In the genomic region with DNA sequence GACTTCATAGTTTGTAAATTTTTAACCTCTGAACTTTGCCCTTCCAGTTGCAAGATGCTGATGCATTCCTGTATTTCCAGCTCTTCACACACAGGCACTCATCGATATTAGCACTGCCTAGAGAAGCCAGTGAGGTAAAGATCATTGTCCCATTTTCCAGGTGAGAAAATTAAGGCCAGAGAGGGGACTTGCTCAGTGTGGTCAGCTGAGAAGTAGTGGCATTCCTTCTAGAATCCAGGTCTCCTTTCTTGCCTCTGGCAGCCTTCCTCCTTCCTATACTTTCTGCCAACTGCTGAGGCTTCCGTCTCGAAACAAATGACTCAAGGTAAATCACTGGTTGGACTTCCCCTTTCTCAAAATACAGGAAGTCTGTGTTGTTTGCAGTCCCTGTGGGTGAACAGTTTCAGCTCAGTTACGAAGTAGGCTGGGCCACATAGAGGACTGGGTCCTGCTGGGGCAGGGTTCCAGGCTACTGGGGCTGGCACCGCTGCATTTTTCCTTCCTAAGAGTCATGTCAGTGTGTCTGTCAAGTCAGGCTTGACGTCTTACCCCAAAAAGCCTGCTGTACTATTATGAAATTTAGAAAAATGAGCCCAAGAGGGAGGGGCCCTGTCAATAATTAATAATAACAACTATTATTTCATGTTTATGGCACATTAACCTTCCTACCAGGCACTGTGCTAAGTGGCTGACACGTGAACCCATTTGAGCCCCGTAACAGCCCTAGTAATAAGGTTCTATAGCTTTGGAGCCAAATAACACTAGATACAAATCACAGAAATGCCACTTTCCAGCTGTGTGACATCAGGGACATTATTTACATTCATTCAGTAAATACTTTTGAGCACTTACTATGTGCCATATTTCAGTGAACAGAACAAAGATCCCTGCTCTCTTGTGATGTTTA, we compare ENCODE assay signal across 1 cellular context.
TF ChIP-seq lines count a peak whose summit lies in the region.

No MANE protein-coding gene starts in this region.

TF ChIP-seq in K562, 482 proteins besides CTCF, POLR2A, EP300 and RAD21 (continued from another document):
- peak; percentile 78 for TF ChIP-seq GABPA (tag; conservative IDR thresholded peaks at IDR 0.05; ENCODE audit: low read depth)
- TF ChIP-seq ZNF589 (CRISPR knock-in tag; IDR thresholded peaks at IDR 0.05; ENCODE audit: low read depth): peak; percentile 89
- TF ChIP-seq U2AF1 (optimal IDR thresholded peaks at IDR 0.05; ENCODE audit: low read depth, low read length): no peak
- 0 out of 2 replicates have a peak, but pooled peaks have one; percentile 14 for TF ChIP-seq CREM (IDR thresholded peaks at IDR 0.05; ENCODE audit: low read depth)
- TF ChIP-seq E2F3 (CRISPR knock-in tag; IDR thresholded peaks at IDR 0.05): no peak
- TF ChIP-seq OTX1 (CRISPR knock-in tag; IDR thresholded peaks at IDR 0.05): 0 out of 2 replicates have a peak, but pooled peaks have one; percentile 39
- no peak for TF ChIP-seq ZNF644 (tag; IDR thresholded peaks at IDR 0.05; ENCODE audit: low read depth)
- peak; percentile 65 for TF ChIP-seq ARID1B (IDR thresholded peaks at IDR 0.05)
- TF ChIP-seq ATF7 (IDR thresholded peaks at IDR 0.05): peak; percentile 68
- peak; percentile 34; the same call in 1 of the 2 replicates for TF ChIP-seq LEF1 (IDR thresholded peaks at IDR 0.05)
- TF ChIP-seq SIN3B (IDR thresholded peaks at IDR 0.05; ENCODE audit: low read depth): no peak
- peak; percentile 29; the same call in 1 of the 2 replicates for TF ChIP-seq ZEB2 (IDR thresholded peaks at IDR 0.05)
- TF ChIP-seq CHD4 (IDR thresholded peaks at IDR 0.05; ENCODE audit: insufficient read depth, insufficient replicate concordance, low read depth, low read length, poor library complexity, severe bottlenecking): peak; percentile 86
- no peak for TF ChIP-seq NONO (IDR thresholded peaks at IDR 0.05; ENCODE audit: low read depth in 2 of 2, low read length in 1 of 2)
- peak; percentile 82; the same call in 1 of the 2 replicates for TF ChIP-seq RHOXF2B (CRISPR knock-in tag; conservative IDR thresholded peaks at IDR 0.05)
- TF ChIP-seq ZFX (CRISPR knock-in tag; IDR thresholded peaks at IDR 0.05): peak; percentile 39; the same call in 1 of the 2 replicates
- TF ChIP-seq ZNF766 (CRISPR knock-in tag; conservative IDR thresholded peaks at IDR 0.05): peak; percentile 57; the same call in 1 of the 2 replicates
- peak; percentile 61 for TF ChIP-seq RBBP5 (IDR thresholded peaks at IDR 0.05; ENCODE audit: borderline replicate concordance, insufficient read depth, low read length, poor library complexity, severe bottlenecking)
- TF ChIP-seq KDM1A (IDR thresholded peaks at IDR 0.05): peak; percentile 55 to 72; a peak in 3 of 4 replicates
- TF ChIP-seq SUPT5H (IDR thresholded peaks at IDR 0.05): peak; percentile 31; the same call in 1 of the 2 replicates
- TF ChIP-seq POLR2G (IDR thresholded peaks at IDR 0.05; ENCODE audit: low read depth, low read length): 0 out of 2 replicates have a peak, but pooled peaks have one; percentile 22
- TF ChIP-seq CBX1 (IDR thresholded peaks at IDR 0.05; ENCODE audit: low read depth): 0 out of 2 replicates have a peak, but pooled peaks have one; percentile 37
